In the genomic region with DNA sequence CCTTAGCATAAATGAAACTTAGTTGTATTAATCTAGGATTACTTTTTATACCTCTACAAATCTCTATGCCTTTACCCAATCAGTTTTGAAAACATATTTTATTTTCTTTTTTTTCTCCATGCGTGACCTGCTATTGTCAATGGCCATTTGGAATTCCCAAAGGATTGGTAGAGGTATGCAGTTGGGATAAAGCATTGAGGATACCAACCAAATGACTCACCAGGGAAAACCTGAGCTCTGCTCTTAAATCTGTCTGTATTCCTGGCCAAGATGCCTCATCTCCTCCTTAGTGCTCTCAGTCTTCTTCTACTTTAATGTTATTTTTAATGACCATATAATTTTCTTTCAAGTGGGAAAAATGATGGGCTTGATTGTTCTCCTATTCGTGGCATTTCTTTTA, we compare ENCODE assay signal across 2 cellular contexts.
A peak's percentile ranks its signal among the peaks of the same experiment; 100 is the strongest.
TF ChIP-seq lines count a peak whose summit lies in the region.

No MANE protein-coding gene starts in this region.

TF ChIP-seq in GM23338, 12 proteins besides CTCF, POLR2A, EP300 and RAD21 (continues in another document):
- TF ChIP-seq ZNF114 (CRISPR knock-in tag; IDR thresholded peaks at IDR 0.05) (no peak), POLR2AphosphoS5 (IDR thresholded peaks at IDR 0.05; ENCODE audit: low read depth) (no peak), EZH2 (IDR thresholded peaks at IDR 0.05; ENCODE audit: low read depth, unreplicated experiment) (no peak), STAT1 (IDR thresholded peaks at IDR 0.05; ENCODE audit: unreplicated experiment) (no peak), NANOG (IDR thresholded peaks at IDR 0.05; ENCODE audit: borderline replicate concordance) (no peak), ZNF462 (CRISPR knock-in tag; IDR thresholded peaks at IDR 0.05) (no peak), ZNF331 (CRISPR knock-in tag; IDR thresholded peaks at IDR 0.05; ENCODE audit: low read depth) (no peak), ETS1 (IDR thresholded peaks at IDR 0.05) (no peak), CREB1 (CRISPR knock-in tag; IDR thresholded peaks at IDR 0.05; ENCODE audit: low read depth) (no peak)
- TF ChIP-seq, protein P1, sequence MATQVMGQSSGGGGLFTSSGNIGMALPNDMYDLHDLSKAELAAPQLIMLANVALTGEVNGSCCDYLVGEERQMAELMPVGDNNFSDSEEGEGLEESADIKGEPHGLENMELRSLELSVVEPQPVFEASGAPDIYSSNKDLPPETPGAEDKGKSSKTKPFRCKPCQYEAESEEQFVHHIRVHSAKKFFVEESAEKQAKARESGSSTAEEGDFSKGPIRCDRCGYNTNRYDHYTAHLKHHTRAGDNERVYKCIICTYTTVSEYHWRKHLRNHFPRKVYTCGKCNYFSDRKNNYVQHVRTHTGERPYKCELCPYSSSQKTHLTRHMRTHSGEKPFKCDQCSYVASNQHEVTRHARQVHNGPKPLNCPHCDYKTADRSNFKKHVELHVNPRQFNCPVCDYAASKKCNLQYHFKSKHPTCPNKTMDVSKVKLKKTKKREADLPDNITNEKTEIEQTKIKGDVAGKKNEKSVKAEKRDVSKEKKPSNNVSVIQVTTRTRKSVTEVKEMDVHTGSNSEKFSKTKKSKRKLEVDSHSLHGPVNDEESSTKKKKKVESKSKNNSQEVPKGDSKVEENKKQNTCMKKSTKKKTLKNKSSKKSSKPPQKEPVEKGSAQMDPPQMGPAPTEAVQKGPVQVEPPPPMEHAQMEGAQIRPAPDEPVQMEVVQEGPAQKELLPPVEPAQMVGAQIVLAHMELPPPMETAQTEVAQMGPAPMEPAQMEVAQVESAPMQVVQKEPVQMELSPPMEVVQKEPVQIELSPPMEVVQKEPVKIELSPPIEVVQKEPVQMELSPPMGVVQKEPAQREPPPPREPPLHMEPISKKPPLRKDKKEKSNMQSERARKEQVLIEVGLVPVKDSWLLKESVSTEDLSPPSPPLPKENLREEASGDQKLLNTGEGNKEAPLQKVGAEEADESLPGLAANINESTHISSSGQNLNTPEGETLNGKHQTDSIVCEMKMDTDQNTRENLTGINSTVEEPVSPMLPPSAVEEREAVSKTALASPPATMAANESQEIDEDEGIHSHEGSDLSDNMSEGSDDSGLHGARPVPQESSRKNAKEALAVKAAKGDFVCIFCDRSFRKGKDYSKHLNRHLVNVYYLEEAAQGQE (IDR thresholded peaks at IDR 0.05; ENCODE audit: unreplicated experiment) = no peak

TF ChIP-seq in endothelial cell of umbilical vein, 7 proteins besides CTCF, POLR2A, EP300 and RAD21:
- TF ChIP-seq, protein P2, sequence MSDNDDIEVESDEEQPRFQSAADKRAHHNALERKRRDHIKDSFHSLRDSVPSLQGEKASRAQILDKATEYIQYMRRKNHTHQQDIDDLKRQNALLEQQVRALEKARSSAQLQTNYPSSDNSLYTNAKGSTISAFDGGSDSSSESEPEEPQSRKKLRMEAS (IDR thresholded peaks at IDR 0.05; ENCODE audit: insufficient read depth, insufficient read length) = no peak
- TF ChIP-seq MYC (IDR thresholded peaks at IDR 0.05; ENCODE audit: low read depth, low read length) = no peak
- TF ChIP-seq FOS (IDR thresholded peaks at IDR 0.05; ENCODE audit: borderline replicate concordance, insufficient read depth, low read length) = peak; percentile 27
